29 cellular contexts compared by ENCODE assay signal in genomic region chr14:101402936-101403660, GRCh38.
A peak's percentile ranks its signal among the peaks of the same experiment; 100 is the strongest.
DNase-seq lines count a peak whose midpoint lies in the region; ATAC-seq and TF ChIP-seq lines count a peak whose summit lies in the region.
"Had no signal": no experiment of that assay in that cellular context is flagged by ENCODE, and none has a peak within 500 bp of the region (broad histone marks: within the 10 kb centered on the region; RNA-seq: fewer than 3 reads in every experiment).

No MANE protein-coding gene starts in this region.

- ATAC-seq in SK-N-SH treated with all-trans-retinoic acid at 6 μM for 48 hours (no peak), left lung (peak; percentile 14), HG02885 (IDR thresholded peaks at IDR 0.05; ENCODE audit: poor library complexity, unreplicated experiment) (no peak), HG02610 (IDR thresholded peaks at IDR 0.05; ENCODE audit: unreplicated experiment) (no peak)
- ATAC-seq: activated T-cell treated with anti-CD3 and anti-CD28 coated beads, Interleukin-2, amount 50 U/mL, for 72 hours; esophagus mucosa; left ventricle myocardium superior; naive thymus-derived CD8-positive, alpha-beta T cell had no signal

- CTCF ChIA-PET in SK-N-SH (lab: Yijun Ruan, JAX) = interaction anchor here (1.3 kb wide), 1 partner anchor 18 kb away, joined by 4 read pairs; no protein-coding TSS in a partner anchor

- H3K27ac ChIP-seq in SK-N-SH (ENCODE audit: low read depth in 2 of 2, low read length in 1 of 2) = no peak overlapping the region
- H3K27ac ChIP-seq in left lung = peak overlapping the region in 1 of 2 donors; percentile 23
- H3K27ac ChIP-seq in uterus = peak overlapping the region; percentile 52 to 62
- H3K27ac ChIP-seq: 22Rv1, SJSA1 had no signal

- H3K9me3 ChIP-seq in SK-N-SH = no peaks in the 10 kb centered on the region
- no peaks in the 10 kb centered on the region for H3K9me3 ChIP-seq in left lung
- no peaks in the 10 kb centered on the region for H3K9me3 ChIP-seq in uterus
- H3K9me3 ChIP-seq: HAP-1, SJSA1 had no signal

- no peaks in the 10 kb centered on the region for H3F3A ChIP-seq in SK-N-SH (replicated peaks; ENCODE audit: insufficient read depth)

- 45% methylated on average over 20 of the region's 23 CpGs for WGBS in SK-N-SH (ENCODE audit: low lambda C conversion rate)

- peak in 1 of 2 experiments; percentile 36; a peak in 1 of 4 replicates for TF ChIP-seq EP300 in SK-N-SH (IDR thresholded peaks at IDR 0.05; ENCODE audit: borderline replicate concordance in 1 of 2, low read depth in 1 of 2, low read length in 1 of 2)

- H3K4me3 ChIP-seq in SK-N-SH (ENCODE audit: low read depth in 2 of 2, low read length in 1 of 2) = no peak overlapping the region
- H3K4me3 ChIP-seq in cardiac fibroblast (replicated peaks in 1 of 2; ENCODE audit: low read depth in 2 of 2, low read length in 2 of 2) = no peak overlapping the region
- no peak overlapping the region for H3K4me3 ChIP-seq in left lung
- H3K4me3 ChIP-seq in uterus = no peak overlapping the region
- H3K4me3 ChIP-seq: HAP-1, SJSA1 had no signal

- H3K9ac ChIP-seq in SK-N-SH = no peak overlapping the region

- no peak for TF ChIP-seq POLR2A in uterus (IDR thresholded peaks at IDR 0.05)

- peak; percentile 66 for DNase-seq in SK-N-SH
- peak; percentile 10 to 56 for DNase-seq in cardiac fibroblast (ENCODE audit: low read depth in 2 of 2)
- DNase-seq in left lung = no peak
- no peak for DNase-seq in uterus
- DNase-seq in ACHN = no peak
- DNase-seq: activated B cell treated with CpG ODN at 0.5 μM for 24 hours; activated naive CD4-positive, alpha-beta T cell treated with anti-CD3 and anti-CD28 coated beads, Interleukin-2, amount 10 ng/mL, durations not matched to agents 7 days and 5 days; activated T-cell treated with anti-CD3 and anti-CD28 coated beads, Interleukin-2, amount 50 U/mL, for 72 hours; anterior cingulate cortex; caudate nucleus; CD4-positive, alpha-beta memory T cell; islet precursor cell; KG1; left ventricle myocardium superior; naive thymus-derived CD8-positive, alpha-beta T cell; NCI-H1417 treated with DMSO at 0.1 percent for 48 hours; NCI-H2081 treated with DMSO at 0.1 percent for 48 hours; NCI-H345; small intestine; stimulated activated CD4-positive, alpha-beta T cell treated with anti-CD3 and anti-CD28 coated beads, Interleukin-1b, Interleukin-23, amount 100 ng/mL, for 48 hours; stimulated activated CD8-positive, alpha-beta memory T cell treated with anti-CD3 and anti-CD28 coated beads, Interleukin-4, amount 100 ng/mL, for 48 hours; T-helper 1 cell had no signal

- intact Hi-C loops in left lung (cut with DNase I) (no loop called here), uterus (cut with DNase I; ENCODE audit: low total_unique reads) (no loop called here)

- no peaks in the 10 kb centered on the region for H3K79me2 ChIP-seq in SK-N-SH (ENCODE audit: insufficient read depth)

- H3K4me2 ChIP-seq in SK-N-SH = no peak overlapping the region

- H3K27me3 ChIP-seq in SK-N-SH (ENCODE audit: insufficient read depth) (no peaks in the 10 kb centered on the region), left lung (peaks cover 0 to 54% of the 10 kb centered on the region in 2 donors), uterus (no peaks in the 10 kb centered on the region)
- H3K27me3 ChIP-seq: SJSA1 had no signal

- TF ChIP-seq CTCF in SK-N-SH (IDR thresholded peaks at IDR 0.05) (no peak), cardiac fibroblast (IDR thresholded peaks at IDR 0.05; ENCODE audit: low read depth, low read length) (no peak), left lung (IDR thresholded peaks at IDR 0.05) (no peak), uterus (IDR thresholded peaks at IDR 0.05) (no peak)

- POLR2A ChIA-PET in SK-N-SH (lab: Yijun Ruan, JAX) = no interaction called here

- TF ChIP-seq RAD21 in SK-N-SH (IDR thresholded peaks at IDR 0.05; ENCODE audit: low read length) = no peak

- in situ Hi-C loops in ACHN (cut with HindIII; ENCODE audit: low pct_ligation_motif_present, low pct_unique_long_range_greater_than_20kb, low sequenced_read_pairs) = no loop called here

- no peak overlapping the region for H2AFZ ChIP-seq in SK-N-SH (ENCODE audit: low read depth)

- H3K4me1 ChIP-seq in SK-N-SH (ENCODE audit: control insufficient read depth in 1 of 2, insufficient read depth in 2 of 2, low read depth in 1 of 2, low read length in 1 of 2) (peaks cover 0 to 34% of the 10 kb centered on the region in 2 experiments; a peak in 2 of 4 replicates), left lung (peaks cover 0 to 6% of the 10 kb centered on the region in 2 donors), uterus (peaks cover 9% of the 10 kb centered on the region in 2 donors)
- H3K4me1 ChIP-seq: HAP-1, SJSA1 had no signal

- no peaks in the 10 kb centered on the region for H4K20me1 ChIP-seq in SK-N-SH (ENCODE audit: insufficient read depth)

- no peaks in the 10 kb centered on the region for H3K9me2 ChIP-seq in SK-N-SH

- H3K36me3 ChIP-seq in SK-N-SH (replicated peaks in 1 of 2; ENCODE audit: control insufficient read depth in 1 of 2, insufficient read depth in 2 of 2, low read length in 1 of 2) = no peaks in the 10 kb centered on the region
- H3K36me3 ChIP-seq in left lung = no peaks in the 10 kb centered on the region
- H3K36me3 ChIP-seq in uterus = no peaks in the 10 kb centered on the region
- H3K36me3 ChIP-seq: HAP-1, SJSA1 had no signal

TF ChIP-seq in SK-N-SH, 30 proteins besides CTCF, POLR2A, EP300 and RAD21:
- peak; percentile 53; the same call in 1 of the 2 replicates for TF ChIP-seq GATA2 (CRISPR knock-in tag; IDR thresholded peaks at IDR 0.05)
- no peak for TF ChIP-seq NFIC (IDR thresholded peaks at IDR 0.05; ENCODE audit: borderline replicate concordance)

TF ChIP-seq in SK-N-SH treated with all-trans-retinoic acid at 6 μM for 48 hours, 23 proteins besides CTCF, POLR2A, EP300 and RAD21:
- TF ChIP-seq CSDC2 (CRISPR knock-in tag; IDR thresholded peaks at IDR 0.05) (no peak), PPARA (CRISPR knock-in tag; IDR thresholded peaks at IDR 0.05; ENCODE audit: borderline replicate concordance) (no peak), ARNTL (CRISPR knock-in tag; IDR thresholded peaks at IDR 0.05; ENCODE audit: borderline replicate concordance, low read depth) (no peak), PATZ1 (CRISPR knock-in tag; IDR thresholded peaks at IDR 0.05; ENCODE audit: borderline replicate concordance) (no peak), ZNF565 (CRISPR knock-in tag; conservative IDR thresholded peaks at IDR 0.05; ENCODE audit: low read depth) (no peak), ZFP30 (CRISPR knock-in tag; IDR thresholded peaks at IDR 0.05) (no peak), ZNF70 (CRISPR knock-in tag; IDR thresholded peaks at IDR 0.05) (no peak), ISL1 (CRISPR knock-in tag; IDR thresholded peaks at IDR 0.05) (no peak), CREB5 (CRISPR knock-in tag; IDR thresholded peaks at IDR 0.05; ENCODE audit: low read depth) (no peak), ZNF8 (CRISPR knock-in tag; IDR thresholded peaks at IDR 0.05) (no peak)

Comparison
In these comparisons a context has a peak if more than half of its experiments do, and no peak if none do; other contexts are left out.
1. DNase-seq: peak in SK-N-SH (single experiment) and cardiac fibroblast (2 of 2); none in left lung (0 of 2), uterus (0 of 2) and ACHN (single experiment).
2. H3K27ac ChIP-seq: peak in uterus (2 of 2); none in SK-N-SH (0 of 2).